ENCODE assay signal across 1 cellular context in genomic region chr14:93799617-93800016, GRCh38.
A peak's percentile ranks its signal among the peaks of the same experiment; 100 is the strongest.
TF ChIP-seq lines count a peak whose summit lies in the region.

No MANE protein-coding gene starts in this region.

TF ChIP-seq in HepG2, 621 proteins besides CTCF, POLR2A, EP300 and RAD21 (continued from another document and continues in another):
- TF ChIP-seq ZNF773 (CRISPR knock-in tag; IDR thresholded peaks at IDR 0.05; ENCODE audit: borderline replicate concordance): no peak
- TF ChIP-seq POLR2AphosphoS2 (IDR thresholded peaks at IDR 0.05; ENCODE audit: low read depth, low read length): no peak
- TF ChIP-seq BCL6 (CRISPR knock-in tag; IDR thresholded peaks at IDR 0.05): peak; percentile 90
- TF ChIP-seq, protein P1, sequence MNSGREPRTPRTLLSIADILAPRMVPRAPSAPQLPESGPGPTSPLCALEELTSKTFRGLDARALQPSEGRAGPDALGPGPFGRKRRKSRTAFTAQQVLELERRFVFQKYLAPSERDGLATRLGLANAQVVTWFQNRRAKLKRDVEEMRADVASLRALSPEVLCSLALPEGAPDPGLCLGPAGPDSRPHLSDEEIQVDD (CRISPR knock-in tag; IDR thresholded peaks at IDR 0.05; ENCODE audit: borderline replicate concordance): no peak
- TF ChIP-seq REPIN1 (CRISPR knock-in tag; IDR thresholded peaks at IDR 0.05; ENCODE audit: borderline replicate concordance, low read depth): no peak
- TF ChIP-seq, protein P2, sequence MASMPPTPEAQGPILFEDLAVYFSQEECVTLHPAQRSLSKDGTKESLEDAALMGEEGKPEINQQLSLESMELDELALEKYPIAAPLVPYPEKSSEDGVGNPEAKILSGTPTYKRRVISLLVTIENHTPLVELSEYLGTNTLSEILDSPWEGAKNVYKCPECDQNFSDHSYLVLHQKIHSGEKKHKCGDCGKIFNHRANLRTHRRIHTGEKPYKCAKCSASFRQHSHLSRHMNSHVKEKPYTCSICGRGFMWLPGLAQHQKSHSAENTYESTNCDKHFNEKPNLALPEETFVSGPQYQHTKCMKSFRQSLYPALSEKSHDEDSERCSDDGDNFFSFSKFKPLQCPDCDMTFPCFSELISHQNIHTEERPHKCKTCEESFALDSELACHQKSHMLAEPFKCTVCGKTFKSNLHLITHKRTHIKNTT (CRISPR knock-in tag; IDR thresholded peaks at IDR 0.05): no peak
- TF ChIP-seq KDM5A (IDR thresholded peaks at IDR 0.05; ENCODE audit: borderline replicate concordance, low read length): no peak
- no peak for TF ChIP-seq NFE2L1 (CRISPR knock-in tag; IDR thresholded peaks at IDR 0.05; ENCODE audit: borderline replicate concordance)
- TF ChIP-seq, protein P3, sequence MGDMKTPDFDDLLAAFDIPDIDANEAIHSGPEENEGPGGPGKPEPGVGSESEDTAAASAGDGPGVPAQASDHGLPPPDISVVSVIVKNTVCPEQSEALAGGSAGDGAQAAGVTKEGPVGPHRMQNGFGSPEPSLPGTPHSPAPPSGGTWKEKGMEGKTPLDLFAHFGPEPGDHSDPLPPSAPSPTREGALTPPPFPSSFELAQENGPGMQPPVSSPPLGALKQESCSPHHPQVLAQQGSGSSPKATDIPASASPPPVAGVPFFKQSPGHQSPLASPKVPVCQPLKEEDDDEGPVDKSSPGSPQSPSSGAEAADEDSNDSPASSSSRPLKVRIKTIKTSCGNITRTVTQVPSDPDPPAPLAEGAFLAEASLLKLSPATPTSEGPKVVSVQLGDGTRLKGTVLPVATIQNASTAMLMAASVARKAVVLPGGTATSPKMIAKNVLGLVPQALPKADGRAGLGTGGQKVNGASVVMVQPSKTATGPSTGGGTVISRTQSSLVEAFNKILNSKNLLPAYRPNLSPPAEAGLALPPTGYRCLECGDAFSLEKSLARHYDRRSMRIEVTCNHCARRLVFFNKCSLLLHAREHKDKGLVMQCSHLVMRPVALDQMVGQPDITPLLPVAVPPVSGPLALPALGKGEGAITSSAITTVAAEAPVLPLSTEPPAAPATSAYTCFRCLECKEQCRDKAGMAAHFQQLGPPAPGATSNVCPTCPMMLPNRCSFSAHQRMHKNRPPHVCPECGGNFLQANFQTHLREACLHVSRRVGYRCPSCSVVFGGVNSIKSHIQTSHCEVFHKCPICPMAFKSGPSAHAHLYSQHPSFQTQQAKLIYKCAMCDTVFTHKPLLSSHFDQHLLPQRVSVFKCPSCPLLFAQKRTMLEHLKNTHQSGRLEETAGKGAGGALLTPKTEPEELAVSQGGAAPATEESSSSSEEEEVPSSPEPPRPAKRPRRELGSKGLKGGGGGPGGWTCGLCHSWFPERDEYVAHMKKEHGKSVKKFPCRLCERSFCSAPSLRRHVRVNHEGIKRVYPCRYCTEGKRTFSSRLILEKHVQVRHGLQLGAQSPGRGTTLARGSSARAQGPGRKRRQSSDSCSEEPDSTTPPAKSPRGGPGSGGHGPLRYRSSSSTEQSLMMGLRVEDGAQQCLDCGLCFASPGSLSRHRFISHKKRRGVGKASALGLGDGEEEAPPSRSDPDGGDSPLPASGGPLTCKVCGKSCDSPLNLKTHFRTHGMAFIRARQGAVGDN (CRISPR knock-in tag; IDR thresholded peaks at IDR 0.05): no peak
- TF ChIP-seq KAT8 (CRISPR knock-in tag; IDR thresholded peaks at IDR 0.05): peak; percentile 24
- TF ChIP-seq NCOA5 (CRISPR knock-in tag; IDR thresholded peaks at IDR 0.05): no peak
- TF ChIP-seq HOXA5 (CRISPR knock-in tag; IDR thresholded peaks at IDR 0.05): no peak
- TF ChIP-seq, protein P4, sequence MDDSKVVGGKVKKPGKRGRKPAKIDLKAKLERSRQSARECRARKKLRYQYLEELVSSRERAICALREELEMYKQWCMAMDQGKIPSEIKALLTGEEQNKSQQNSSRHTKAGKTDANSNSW (CRISPR knock-in tag; IDR thresholded peaks at IDR 0.05; ENCODE audit: borderline replicate concordance): no peak
- peak; percentile 61 for TF ChIP-seq RXRB (CRISPR knock-in tag; IDR thresholded peaks at IDR 0.05; ENCODE audit: borderline replicate concordance)
- TF ChIP-seq ZBTB2 (CRISPR knock-in tag; IDR thresholded peaks at IDR 0.05; ENCODE audit: low read depth): no peak
- TF ChIP-seq, protein P5, sequence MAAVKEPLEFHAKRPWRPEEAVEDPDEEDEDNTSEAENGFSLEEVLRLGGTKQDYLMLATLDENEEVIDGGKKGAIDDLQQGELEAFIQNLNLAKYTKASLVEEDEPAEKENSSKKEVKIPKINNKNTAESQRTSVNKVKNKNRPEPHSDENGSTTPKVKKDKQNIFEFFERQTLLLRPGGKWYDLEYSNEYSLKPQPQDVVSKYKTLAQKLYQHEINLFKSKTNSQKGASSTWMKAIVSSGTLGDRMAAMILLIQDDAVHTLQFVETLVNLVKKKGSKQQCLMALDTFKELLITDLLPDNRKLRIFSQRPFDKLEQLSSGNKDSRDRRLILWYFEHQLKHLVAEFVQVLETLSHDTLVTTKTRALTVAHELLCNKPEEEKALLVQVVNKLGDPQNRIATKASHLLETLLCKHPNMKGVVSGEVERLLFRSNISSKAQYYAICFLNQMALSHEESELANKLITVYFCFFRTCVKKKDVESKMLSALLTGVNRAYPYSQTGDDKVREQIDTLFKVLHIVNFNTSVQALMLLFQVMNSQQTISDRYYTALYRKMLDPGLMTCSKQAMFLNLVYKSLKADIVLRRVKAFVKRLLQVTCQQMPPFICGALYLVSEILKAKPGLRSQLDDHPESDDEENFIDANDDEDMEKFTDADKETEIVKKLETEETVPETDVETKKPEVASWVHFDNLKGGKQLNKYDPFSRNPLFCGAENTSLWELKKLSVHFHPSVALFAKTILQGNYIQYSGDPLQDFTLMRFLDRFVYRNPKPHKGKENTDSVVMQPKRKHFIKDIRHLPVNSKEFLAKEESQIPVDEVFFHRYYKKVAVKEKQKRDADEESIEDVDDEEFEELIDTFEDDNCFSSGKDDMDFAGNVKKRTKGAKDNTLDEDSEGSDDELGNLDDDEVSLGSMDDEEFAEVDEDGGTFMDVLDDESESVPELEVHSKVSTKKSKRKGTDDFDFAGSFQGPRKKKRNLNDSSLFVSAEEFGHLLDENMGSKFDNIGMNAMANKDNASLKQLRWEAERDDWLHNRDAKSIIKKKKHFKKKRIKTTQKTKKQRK (IDR thresholded peaks at IDR 0.05; ENCODE audit: low read length): no peak
- TF ChIP-seq ZKSCAN1 (IDR thresholded peaks at IDR 0.05; ENCODE audit: low read length): no peak
- TF ChIP-seq ZNF205 (CRISPR knock-in tag; IDR thresholded peaks at IDR 0.05): peak; percentile 22; the same call in 1 of the 2 replicates
- no peak for TF ChIP-seq HOXA7 (CRISPR knock-in tag; IDR thresholded peaks at IDR 0.05)
- TF ChIP-seq SAP130 (CRISPR knock-in tag; IDR thresholded peaks at IDR 0.05; ENCODE audit: low read depth): no peak
- no peak for TF ChIP-seq ZNF10 (CRISPR knock-in tag; IDR thresholded peaks at IDR 0.05; ENCODE audit: borderline replicate concordance, low read depth)
- no peak for TF ChIP-seq ZNF713 (CRISPR knock-in tag; IDR thresholded peaks at IDR 0.05)
- TF ChIP-seq STAT5B (CRISPR knock-in tag; IDR thresholded peaks at IDR 0.05): no peak
- no peak for TF ChIP-seq ZNF468 (CRISPR knock-in tag; IDR thresholded peaks at IDR 0.05)
- TF ChIP-seq ZNF501 (CRISPR knock-in tag; IDR thresholded peaks at IDR 0.05): 0 out of 2 replicates have a peak, but pooled peaks have one; percentile 27
- TF ChIP-seq THAP8 (CRISPR knock-in tag; IDR thresholded peaks at IDR 0.05; ENCODE audit: borderline replicate concordance): no peak
- TF ChIP-seq NAIF1 (CRISPR knock-in tag; IDR thresholded peaks at IDR 0.05; ENCODE audit: borderline replicate concordance): no peak
- TF ChIP-seq ZFY (CRISPR knock-in tag; IDR thresholded peaks at IDR 0.05): no peak
- TF ChIP-seq ZFP62 (CRISPR knock-in tag; IDR thresholded peaks at IDR 0.05): no peak
- no peak for TF ChIP-seq MTA1 (CRISPR knock-in tag; IDR thresholded peaks at IDR 0.05; ENCODE audit: borderline replicate concordance)
- no peak for TF ChIP-seq GATAD1 (CRISPR knock-in tag; IDR thresholded peaks at IDR 0.05)
- TF ChIP-seq, protein P6, sequence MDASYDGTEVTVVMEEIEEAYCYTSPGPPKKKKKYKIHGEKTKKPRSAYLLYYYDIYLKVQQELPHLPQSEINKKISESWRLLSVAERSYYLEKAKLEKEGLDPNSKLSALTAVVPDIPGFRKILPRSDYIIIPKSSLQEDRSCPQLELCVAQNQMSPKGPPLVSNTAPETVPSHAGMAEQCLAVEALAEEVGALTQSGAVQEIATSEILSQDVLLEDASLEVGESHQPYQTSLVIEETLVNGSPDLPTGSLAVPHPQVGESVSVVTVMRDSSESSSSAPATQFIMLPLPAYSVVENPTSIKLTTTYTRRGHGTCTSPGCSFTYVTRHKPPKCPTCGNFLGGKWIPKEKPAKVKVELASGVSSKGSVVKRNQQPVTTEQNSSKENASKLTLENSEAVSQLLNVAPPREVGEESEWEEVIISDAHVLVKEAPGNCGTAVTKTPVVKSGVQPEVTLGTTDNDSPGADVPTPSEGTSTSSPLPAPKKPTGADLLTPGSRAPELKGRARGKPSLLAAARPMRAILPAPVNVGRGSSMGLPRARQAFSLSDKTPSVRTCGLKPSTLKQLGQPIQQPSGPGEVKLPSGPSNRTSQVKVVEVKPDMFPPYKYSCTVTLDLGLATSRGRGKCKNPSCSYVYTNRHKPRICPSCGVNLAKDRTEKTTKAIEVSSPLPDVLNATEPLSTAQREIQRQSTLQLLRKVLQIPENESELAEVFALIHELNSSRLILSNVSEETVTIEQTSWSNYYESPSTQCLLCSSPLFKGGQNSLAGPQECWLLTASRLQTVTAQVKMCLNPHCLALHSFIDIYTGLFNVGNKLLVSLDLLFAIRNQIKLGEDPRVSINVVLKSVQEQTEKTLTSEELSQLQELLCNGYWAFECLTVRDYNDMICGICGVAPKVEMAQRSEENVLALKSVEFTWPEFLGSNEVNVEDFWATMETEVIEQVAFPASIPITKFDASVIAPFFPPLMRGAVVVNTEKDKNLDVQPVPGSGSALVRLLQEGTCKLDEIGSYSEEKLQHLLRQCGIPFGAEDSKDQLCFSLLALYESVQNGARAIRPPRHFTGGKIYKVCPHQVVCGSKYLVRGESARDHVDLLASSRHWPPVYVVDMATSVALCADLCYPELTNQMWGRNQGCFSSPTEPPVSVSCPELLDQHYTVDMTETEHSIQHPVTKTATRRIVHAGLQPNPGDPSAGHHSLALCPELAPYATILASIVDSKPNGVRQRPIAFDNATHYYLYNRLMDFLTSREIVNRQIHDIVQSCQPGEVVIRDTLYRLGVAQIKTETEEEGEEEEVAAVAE (CRISPR knock-in tag; IDR thresholded peaks at IDR 0.05; ENCODE audit: borderline replicate concordance): no peak
- TF ChIP-seq RXRA (CRISPR knock-in tag; IDR thresholded peaks at IDR 0.05): no peak; the same call in 1 of the 2 replicates
- TF ChIP-seq, protein P7, sequence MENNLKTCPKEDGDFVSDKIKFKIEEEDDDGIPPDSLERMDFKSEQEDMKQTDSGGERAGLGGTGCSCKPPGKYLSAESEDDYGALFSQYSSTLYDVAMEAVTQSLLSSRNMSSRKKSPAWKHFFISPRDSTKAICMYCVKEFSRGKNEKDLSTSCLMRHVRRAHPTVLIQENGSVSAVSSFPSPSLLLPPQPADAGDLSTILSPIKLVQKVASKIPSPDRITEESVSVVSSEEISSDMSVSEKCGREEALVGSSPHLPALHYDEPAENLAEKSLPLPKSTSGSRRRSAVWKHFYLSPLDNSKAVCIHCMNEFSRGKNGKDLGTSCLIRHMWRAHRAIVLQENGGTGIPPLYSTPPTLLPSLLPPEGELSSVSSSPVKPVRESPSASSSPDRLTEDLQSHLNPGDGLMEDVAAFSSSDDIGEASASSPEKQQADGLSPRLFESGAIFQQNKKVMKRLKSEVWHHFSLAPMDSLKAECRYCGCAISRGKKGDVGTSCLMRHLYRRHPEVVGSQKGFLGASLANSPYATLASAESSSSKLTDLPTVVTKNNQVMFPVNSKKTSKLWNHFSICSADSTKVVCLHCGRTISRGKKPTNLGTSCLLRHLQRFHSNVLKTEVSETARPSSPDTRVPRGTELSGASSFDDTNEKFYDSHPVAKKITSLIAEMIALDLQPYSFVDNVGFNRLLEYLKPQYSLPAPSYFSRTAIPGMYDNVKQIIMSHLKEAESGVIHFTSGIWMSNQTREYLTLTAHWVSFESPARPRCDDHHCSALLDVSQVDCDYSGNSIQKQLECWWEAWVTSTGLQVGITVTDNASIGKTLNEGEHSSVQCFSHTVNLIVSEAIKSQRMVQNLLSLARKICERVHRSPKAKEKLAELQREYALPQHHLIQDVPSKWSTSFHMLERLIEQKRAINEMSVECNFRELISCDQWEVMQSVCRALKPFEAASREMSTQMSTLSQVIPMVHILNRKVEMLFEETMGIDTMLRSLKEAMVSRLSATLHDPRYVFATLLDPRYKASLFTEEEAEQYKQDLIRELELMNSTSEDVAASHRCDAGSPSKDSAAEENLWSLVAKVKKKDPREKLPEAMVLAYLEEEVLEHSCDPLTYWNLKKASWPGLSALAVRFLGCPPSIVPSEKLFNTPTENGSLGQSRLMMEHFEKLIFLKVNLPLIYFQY (CRISPR knock-in tag; IDR thresholded peaks at IDR 0.05; ENCODE audit: borderline replicate concordance): no peak
- TF ChIP-seq KAT2B (IDR thresholded peaks at IDR 0.05; ENCODE audit: borderline replicate concordance, low read depth, low read length): no peak
- no peak for TF ChIP-seq TBX3 (IDR thresholded peaks at IDR 0.05; ENCODE audit: borderline replicate concordance)
- TF ChIP-seq HHEX (CRISPR knock-in tag; IDR thresholded peaks at IDR 0.05): no peak
- no peak for TF ChIP-seq CERS6 (CRISPR knock-in tag; IDR thresholded peaks at IDR 0.05)
- TF ChIP-seq ZNF652 (CRISPR knock-in tag; IDR thresholded peaks at IDR 0.05; ENCODE audit: borderline replicate concordance, low read depth): no peak
- no peak for TF ChIP-seq ERF (CRISPR knock-in tag; IDR thresholded peaks at IDR 0.05)
- TF ChIP-seq FOXA1 (IDR thresholded peaks at IDR 0.05): no peak
- peak; percentile 70 for TF ChIP-seq FOXA1 (CRISPR knock-in tag; IDR thresholded peaks at IDR 0.05)
- TF ChIP-seq ZNF260 (CRISPR knock-in tag; IDR thresholded peaks at IDR 0.05; ENCODE audit: borderline replicate concordance, low read depth): no peak
- no peak for TF ChIP-seq RBM22 (optimal IDR thresholded peaks at IDR 0.05; ENCODE audit: low read length)
